8 cellular contexts compared by ENCODE assay signal in the genomic region with DNA sequence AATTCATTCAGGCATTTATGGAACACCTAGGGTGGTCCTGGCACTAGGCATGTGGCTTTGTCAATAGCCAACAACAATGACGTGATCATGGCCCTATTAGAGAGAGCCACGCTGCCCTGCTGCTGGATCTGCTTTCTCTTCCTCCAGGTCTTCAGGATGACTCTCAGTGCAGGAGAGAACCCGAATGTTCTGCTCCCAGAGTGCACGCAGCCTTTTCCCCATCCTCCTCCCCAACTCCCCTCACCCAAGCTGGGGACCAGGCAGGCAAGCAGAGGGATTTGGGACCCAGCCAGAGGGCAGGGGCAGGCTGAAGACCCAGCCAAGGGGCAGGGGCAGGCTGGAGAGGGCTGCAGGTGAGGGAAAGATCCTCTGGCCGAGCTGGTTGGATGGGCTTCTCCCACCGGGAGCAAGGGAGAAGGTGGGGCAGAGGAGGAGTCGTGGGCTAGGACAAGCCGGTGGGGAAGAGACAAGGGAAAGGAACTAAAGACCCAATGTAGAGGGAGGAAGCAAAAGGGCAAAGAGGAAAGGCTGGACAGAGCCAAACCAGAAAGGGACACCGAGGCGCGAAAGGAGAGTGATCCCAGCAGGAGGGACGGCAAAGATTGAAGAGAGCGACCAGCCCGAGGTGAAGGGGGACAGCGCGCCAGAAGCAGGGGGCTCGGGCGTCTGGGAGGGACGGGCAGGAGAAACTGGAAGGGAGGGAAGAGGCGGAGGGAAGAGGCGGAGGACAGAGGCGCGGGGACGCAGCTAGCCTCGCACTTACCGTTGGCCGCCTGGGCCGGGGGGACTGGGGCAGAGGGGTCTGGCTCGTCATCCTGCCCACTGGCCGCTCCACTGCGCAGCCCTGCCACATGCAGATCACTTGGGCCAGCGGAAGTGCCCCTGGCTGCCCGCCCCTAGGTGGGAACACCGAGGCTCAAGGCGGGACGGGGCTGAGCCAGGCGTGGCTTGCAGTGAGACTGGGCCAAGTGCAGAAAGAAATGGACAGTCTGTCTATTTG. TPM values are rescaled to one million over a fixed set of nuclear protein-coding genes. Genes with fewer than 3 reads are reported as not detected.
A peak's percentile ranks its signal among the peaks of the same experiment; 100 is the strongest.
DNase-seq lines count a peak whose midpoint lies in the region; ATAC-seq and TF ChIP-seq lines count a peak whose summit lies in the region.

A gene with protein sequence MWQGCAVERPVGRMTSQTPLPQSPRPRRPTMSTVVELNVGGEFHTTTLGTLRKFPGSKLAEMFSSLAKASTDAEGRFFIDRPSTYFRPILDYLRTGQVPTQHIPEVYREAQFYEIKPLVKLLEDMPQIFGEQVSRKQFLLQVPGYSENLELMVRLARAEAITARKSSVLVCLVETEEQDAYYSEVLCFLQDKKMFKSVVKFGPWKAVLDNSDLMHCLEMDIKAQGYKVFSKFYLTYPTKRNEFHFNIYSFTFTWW (minus strand): TSS at position 880 of the 1,000 bp plus-strand sequence. CDS start 27 bp downstream, at position 853.

- in situ Hi-C loops in GM23248 (cut with MboI), result no loop called here

- H3K79me2 ChIP-seq in GM23248 (ENCODE audit: insufficient read depth), result no peaks in the 10 kb centered on the region

- H3K4me3 ChIP-seq in GM23248 (peak within 1 kb of the TSS; percentile 64), gastroesophageal sphincter (peak within 1 kb of the TSS; percentile 43 to 58)

- H3F3A ChIP-seq in GM23248 (ENCODE audit: insufficient read depth), result no peaks in the 10 kb centered on the region

- H3K4me2 ChIP-seq in GM23248 (ENCODE audit: unreplicated experiment), result peak within 1 kb of the TSS; percentile 62

- H3K9ac ChIP-seq in GM23248, result peak within 1 kb of the TSS; percentile 37

- TF ChIP-seq EP300 in gastroesophageal sphincter (IDR thresholded peaks at IDR 0.05), result no peak

- peak; percentile 34 for DNase-seq in GM23248
- DNase-seq in RPMI7951 (ENCODE audit: low read depth), result peak; percentile 29
- peak; percentile 69 for DNase-seq in retina
- DNase-seq in H4 (ENCODE audit: low spot score), result no peak
- no peak for DNase-seq in anterior cingulate cortex (lab: John Stamatoyannopoulos, UW)

- H3K27ac ChIP-seq in GM23248, result no peak within 1 kb of the TSS
- peak within 1 kb of the TSS in 3 of 4 donors; percentile 54 to 65 (median 63) for H3K27ac ChIP-seq in gastroesophageal sphincter

- H3K9me3 ChIP-seq in GM23248 (ENCODE audit: low read depth), result no peaks in the 10 kb centered on the region
- H3K9me3 ChIP-seq in gastroesophageal sphincter, result no peaks in the 10 kb centered on the region

- no peaks in the 10 kb centered on the region for H3K9me2 ChIP-seq in GM23248 (ENCODE audit: insufficient read depth)

- peak within 1 kb of the TSS; percentile 72 for H2AFZ ChIP-seq in GM23248

- H3K36me3 ChIP-seq in GM23248 (ENCODE audit: low read depth) (no peaks in the 10 kb centered on the region), gastroesophageal sphincter (no peaks in the 10 kb centered on the region)

- H3K27me3 ChIP-seq in GM23248 (replicated peaks; ENCODE audit: insufficient read depth) (no peaks in the 10 kb centered on the region), gastroesophageal sphincter (no peaks in the 10 kb centered on the region)

- no peak for TF ChIP-seq POLR2A in gastroesophageal sphincter (IDR thresholded peaks at IDR 0.05)

- H4K20me1 ChIP-seq in GM23248 (ENCODE audit: insufficient read depth), result no peaks in the 10 kb centered on the region

- 22 to 23% methylated on average over 24 to 30 of the region's 37 CpGs for WGBS in GM23248 (ENCODE audit: low coverage in 1 of 2, low lambda C conversion rate in 2 of 2, missing lambda C conversion rate in 2 of 2), 2 experiments
- WGBS in gastroesophageal sphincter (ENCODE audit: low coverage in 1 of 2), 2 donors, result 4% methylated on average over 25 to 27 of the region's 37 CpGs

- ATAC-seq in gastroesophageal sphincter (peak; percentile 70), GM21447 (IDR thresholded peaks at IDR 0.05; ENCODE audit: unreplicated experiment) (no peak), HG02885 (IDR thresholded peaks at IDR 0.05; ENCODE audit: poor library complexity, unreplicated experiment) (no peak)

- H3K4me1 ChIP-seq in GM23248 (ENCODE audit: insufficient read depth), result no peaks in the 10 kb centered on the region
- peaks cover 0 to 9% (median 0%) of the 10 kb centered on the region in 3 donors for H3K4me1 ChIP-seq in gastroesophageal sphincter

- TF ChIP-seq CTCF in gastroesophageal sphincter (IDR thresholded peaks at IDR 0.05), result no peak

RNA-seq across cellular contexts. Expression of the gene that starts here (rescaled TPM):
- total RNA-seq in GM23248 (2014; rRNA removed; shearing (Covaris generic)), result 0.63 and 1.4 TPM in 2 replicates
- polyA plus RNA-seq in GM23248 (2016; fragmentation: Nextera tagmentation; extraction: Ambion mirVana), result 0.85 and 1.0 TPM in 2 replicates
- total RNA-seq in RPMI7951 (2014; rRNA removed; shearing (Covaris generic)), result 7.1 TPM in 2 replicates
- 1 to 10 TPM in 3 of 4 donors, under 1 TPM in 1; 0.58 to 2.3 (median 1.4) TPM for total RNA-seq in gastroesophageal sphincter
- 0.77 TPM in 1 of 2 replicates, not detected in the other for total RNA-seq in H4 (2014; rRNA removed; shearing (Covaris generic))

Comparison
In these comparisons a context has a peak if more than half of its experiments do, and no peak if none do; other contexts are left out.
1. DNase-seq: peak in GM23248 (single experiment), RPMI7951 (single experiment) and retina (single experiment); none in H4 (single experiment) and anterior cingulate cortex (0 of 58).